ENCODE assay signal across 26 cellular contexts in the genomic region with DNA sequence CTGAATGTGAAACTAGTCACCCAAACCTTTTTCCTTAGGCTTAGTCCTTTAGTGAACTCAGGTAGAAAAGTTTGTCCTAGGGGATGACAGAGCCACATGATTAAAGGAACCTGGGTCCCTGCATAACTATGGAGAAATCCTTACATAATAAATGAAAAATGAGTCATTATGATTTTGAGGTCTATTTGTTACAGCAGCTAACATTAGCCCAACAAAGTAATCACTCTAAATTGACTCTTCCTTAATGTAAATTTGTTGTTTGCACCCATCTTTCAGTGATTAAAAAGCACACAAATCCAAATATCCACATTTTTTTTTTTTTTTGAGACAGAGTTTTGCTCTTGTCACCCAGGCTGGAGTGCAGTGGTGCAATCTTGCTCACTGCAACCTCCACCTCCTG.
"Had no signal": no experiment of that assay in that cellular context is flagged by ENCODE, and none has a peak within 500 bp of the region (broad histone marks: within the 10 kb centered on the region; RNA-seq: fewer than 3 reads in every experiment).

No MANE protein-coding gene starts in this region.

- H3K27me3 ChIP-seq: neural progenitor cell, neutrophil, pancreas, right atrium auricular region, sigmoid colon, stomach, thyroid gland, tibial nerve, upper lobe of left lung, vagina had no signal

- H3K4me1 Mint-ChIP-seq: natural killer cell; stimulated activated effector memory CD8-positive, alpha-beta T cell treated with anti-CD3 and anti-CD28 coated beads, Interleukin-12 subunit alpha, Interleukin-12 subunit beta, amount 100 ng/mL, for 72 hours; stimulated activated naive B cell treated with anti-CD40 and anti-IgM and Interleukin-4, amounts not matched to agents 10 μg/mL and 1 μg/mL and 100 μg/mL, for 72 hours had no signal

- ATAC-seq: natural killer cell; pancreas; stimulated activated effector memory CD8-positive, alpha-beta T cell treated with anti-CD3 and anti-CD28 coated beads, Interleukin-12 subunit alpha, Interleukin-12 subunit beta, amount 100 ng/mL, for 72 hours; stimulated activated naive B cell treated with anti-CD40 and anti-IgM and Interleukin-4, amounts not matched to agents 10 μg/mL and 1 μg/mL and 100 μg/mL, for 72 hours had no signal

- H3K4me3 ChIP-seq: neural progenitor cell, pancreas, prostate gland, right atrium auricular region, sigmoid colon, stomach, thoracic aorta, thyroid gland, tibial nerve, upper lobe of left lung, vagina had no signal

- H3K9me3 ChIP-seq: neutrophil, pancreas, prostate gland, right atrium auricular region, sigmoid colon, stomach, thoracic aorta, thyroid gland, tibial nerve, upper lobe of left lung, vagina had no signal

- H3K27me3 Mint-ChIP-seq: stimulated activated naive B cell treated with anti-CD40 and anti-IgM and Interleukin-4, amounts not matched to agents 10 μg/mL and 1 μg/mL and 100 μg/mL, for 72 hours; stimulated activated naive CD8-positive, alpha-beta T cell treated with anti-CD3 and anti-CD28 coated beads, Interleukin-15, Interleukin-2, amounts not matched to agents 100 ng/mL and 50 ng/mL, for 24 hours had no signal

- H3K9ac ChIP-seq: neural progenitor cell had no signal

- H3K27ac Mint-ChIP-seq: natural killer cell; nephron; neural progenitor cell; stimulated activated effector memory CD8-positive, alpha-beta T cell treated with anti-CD3 and anti-CD28 coated beads, Interleukin-12 subunit alpha, Interleukin-12 subunit beta, amount 100 ng/mL, for 72 hours; stimulated activated naive B cell treated with anti-CD40 and anti-IgM and Interleukin-4, amounts not matched to agents 10 μg/mL and 1 μg/mL and 100 μg/mL, for 72 hours; stimulated activated naive CD8-positive, alpha-beta T cell treated with anti-CD3 and anti-CD28 coated beads, Interleukin-15, Interleukin-2, amounts not matched to agents 100 ng/mL and 50 ng/mL, for 24 hours had no signal

- H3K36me3 ChIP-seq: neural progenitor cell, prostate gland had no signal

- H3K4me2 ChIP-seq: neural progenitor cell had no signal

- H3K4me1 ChIP-seq: neural progenitor cell, pancreas, prostate gland, right atrium auricular region, sigmoid colon, stomach, thyroid gland, upper lobe of left lung, vagina had no signal

- H3K27ac ChIP-seq: neural progenitor cell, neutrophil, pancreas, prostate gland, right atrium auricular region, sigmoid colon, stomach, thoracic aorta, thyroid gland, upper lobe of left lung, vagina had no signal

- FAIRE-seq: pancreas, small intestine, urothelium cell line had no signal

- H3K4me3 Mint-ChIP-seq: natural killer cell; nephron; neural progenitor cell; stimulated activated effector memory CD8-positive, alpha-beta T cell treated with anti-CD3 and anti-CD28 coated beads, Interleukin-12 subunit alpha, Interleukin-12 subunit beta, amount 100 ng/mL, for 72 hours; stimulated activated naive B cell treated with anti-CD40 and anti-IgM and Interleukin-4, amounts not matched to agents 10 μg/mL and 1 μg/mL and 100 μg/mL, for 72 hours; stimulated activated naive CD8-positive, alpha-beta T cell treated with anti-CD3 and anti-CD28 coated beads, Interleukin-15, Interleukin-2, amounts not matched to agents 100 ng/mL and 50 ng/mL, for 24 hours had no signal

- H3K36me3 Mint-ChIP-seq: natural killer cell had no signal

- H2AFZ ChIP-seq: neural progenitor cell had no signal

- DNase-seq: natural killer cell; nucleus accumbens; pancreas; retina; sigmoid colon; small intestine; stimulated activated CD4-positive, alpha-beta T cell treated with anti-CD3 and anti-CD28 coated beads, Interleukin-15, amount 100 ng/mL, for 24 hours; stimulated activated CD4-positive, alpha-beta T cell treated with anti-CD3 and anti-CD28 coated beads, Interleukin-2, amount 100 ng/mL, for 24 hours; stimulated activated CD4-positive, alpha-beta T cell treated with anti-CD3 and anti-CD28 coated beads, Interleukin-2, amount 100 ng/mL, for 48 hours; stimulated activated CD4-positive, alpha-beta T cell treated with anti-CD3 and anti-CD28 coated beads, Interleukin-4, amount 100 ng/mL, for 24 hours; stimulated activated naive B cell treated with anti-CD40 and anti-IgM and Interleukin-4, amounts not matched to agents 10 μg/mL and 1 μg/mL and 100 μg/mL, for 72 hours; stimulated activated naive CD4-positive, alpha-beta T cell treated with Interleukin-2 at 50 U/mL for 16 hours; stomach; thyroid gland; upper lobe of left lung had no signal
